11 cellular contexts compared by ENCODE assay signal in genomic region chr20:63828951-63829350, GRCh38. TPM values are rescaled to one million over a fixed set of nuclear protein-coding genes. Genes with fewer than 3 reads are reported as not detected.
A peak's percentile ranks its signal among the peaks of the same experiment; 100 is the strongest.
DNase-seq lines count a peak whose midpoint lies in the region; FAIRE-seq and TF ChIP-seq lines count a peak whose summit lies in the region.
"Had no signal": no experiment of that assay in that cellular context is flagged by ENCODE, and none has a peak within 500 bp of the region (broad histone marks: within the 10 kb centered on the region; RNA-seq: fewer than 3 reads in every experiment).

No MANE protein-coding gene starts in this region.

- TF ChIP-seq CTCF in right atrium auricular region (IDR thresholded peaks at IDR 0.05) (no peak), coronary artery (IDR thresholded peaks at IDR 0.05) (no peak), nephron progenitor cell (IDR thresholded peaks at IDR 0.05) (no peak), uterus (IDR thresholded peaks at IDR 0.05) (no peak)

- peak overlapping the region; percentile 96 for H3K4me3 Mint-ChIP-seq in nephron progenitor cell

- peak overlapping the region; percentile 21 to 72 for H3K27ac ChIP-seq in right atrium auricular region
- peak overlapping the region in 1 of 2 donors; percentile 21 for H3K27ac ChIP-seq in coronary artery
- peak overlapping the region; percentile 55 to 87 for H3K27ac ChIP-seq in uterus
- H3K27ac ChIP-seq: GM23248 had no signal

- H3K4me1 ChIP-seq in right atrium auricular region (peaks cover 0 to 61% of the 10 kb centered on the region in 2 donors), uterus (peaks cover 0 to 12% of the 10 kb centered on the region in 2 donors)

- no peak for TF ChIP-seq POLR2A in uterus (IDR thresholded peaks at IDR 0.05)

- H3K9me3 Mint-ChIP-seq in nephron progenitor cell, result no peaks in the 10 kb centered on the region
- H3K9me3 Mint-ChIP-seq: naive B cell had no signal

- H3K27ac Mint-ChIP-seq in nephron progenitor cell, result no peak overlapping the region

- H3K27me3 ChIP-seq in right atrium auricular region (no peaks in the 10 kb centered on the region), uterus (no peaks in the 10 kb centered on the region)

- intact Hi-C loops in cardiac septum (cut with DNase I), result loop anchor here (5.0 kb wide), 1 partner anchor 33 kb away; the partner anchor contains the start of gene ABHD16B
- intact Hi-C loops in uterus (cut with DNase I; ENCODE audit: low total_unique reads), result no loop called here

- no peak for FAIRE-seq in HTR-8/SVneo (lab: Jason Lieb, UNC)

- H3K36me3 Mint-ChIP-seq in nephron progenitor cell (ENCODE audit: low read depth), result peaks cover 9% of the 10 kb centered on the region

- no peak for DNase-seq in right atrium auricular region (ENCODE audit: low spot score)
- no peak for DNase-seq in cardiac septum (ENCODE audit: low spot score)
- DNase-seq in coronary artery (ENCODE audit: low spot score), result no peak
- no peak for DNase-seq in nephron progenitor cell
- no peak for DNase-seq in uterus
- DNase-seq in DMS 273 (lab: John Stamatoyannopoulos, UW; ENCODE audit: unreplicated experiment), result no peak
- no peak for DNase-seq in HTR-8/SVneo (ENCODE audit: insufficient read length, low spot score)
- DNase-seq in nucleus accumbens (lab: John Stamatoyannopoulos, UW), result no peak
- DNase-seq: activated gamma-delta T cell treated with Interleukin-2 at 50 U/mL for 16 hours, GM23248, naive B cell had no signal

- peaks cover 60% of the 10 kb centered on the region for H3K4me1 Mint-ChIP-seq in nephron progenitor cell

- no peaks in the 10 kb centered on the region for H3K36me3 ChIP-seq in right atrium auricular region
- H3K36me3 ChIP-seq in uterus, result no peaks in the 10 kb centered on the region

- no peaks in the 10 kb centered on the region for H3K9me3 ChIP-seq in right atrium auricular region
- no peaks in the 10 kb centered on the region for H3K9me3 ChIP-seq in uterus

- H3K27me3 Mint-ChIP-seq in nephron progenitor cell (ENCODE audit: low read depth, poor library complexity), result peaks cover 16% of the 10 kb centered on the region

- H3K4me3 ChIP-seq in right atrium auricular region (peak overlapping the region in 1 of 2 donors; percentile 81), coronary artery (peak overlapping the region; percentile 88), uterus (peak overlapping the region; percentile 8 to 88)

RNA-seq across cellular contexts. Expression of gene ZBTB46, which starts 2.1 kb away (rescaled TPM):
- total RNA-seq in right atrium auricular region (10 to 100 TPM; 12.2 to 17.8 TPM), cardiac septum (17.4 TPM), uterus (10 to 100 TPM in 3 of 4 donors, 1 to 10 TPM in 1; 5.0 to 62.8 (median 38.8) TPM)

RNA-seq across cellular contexts. Expression of gene ABHD16B, which starts 32.3 kb away (rescaled TPM):
- total RNA-seq in right atrium auricular region (not detected), cardiac septum (not detected), uterus (not detected)
- total RNA-seq: GM23248 had no signal

RNA-seq across cellular contexts. Expression of gene TPD52L2, which starts 36.1 kb away (rescaled TPM):
- total RNA-seq in right atrium auricular region, result 10 to 100 TPM; 80.6 to 84.0 TPM
- 72.0 TPM for total RNA-seq in cardiac septum
- 10 to 100 TPM; 44.1 to 77.8 (median 62.0) TPM for total RNA-seq in uterus
